ENCODE assay signal across 8 cellular contexts in the genomic region with DNA sequence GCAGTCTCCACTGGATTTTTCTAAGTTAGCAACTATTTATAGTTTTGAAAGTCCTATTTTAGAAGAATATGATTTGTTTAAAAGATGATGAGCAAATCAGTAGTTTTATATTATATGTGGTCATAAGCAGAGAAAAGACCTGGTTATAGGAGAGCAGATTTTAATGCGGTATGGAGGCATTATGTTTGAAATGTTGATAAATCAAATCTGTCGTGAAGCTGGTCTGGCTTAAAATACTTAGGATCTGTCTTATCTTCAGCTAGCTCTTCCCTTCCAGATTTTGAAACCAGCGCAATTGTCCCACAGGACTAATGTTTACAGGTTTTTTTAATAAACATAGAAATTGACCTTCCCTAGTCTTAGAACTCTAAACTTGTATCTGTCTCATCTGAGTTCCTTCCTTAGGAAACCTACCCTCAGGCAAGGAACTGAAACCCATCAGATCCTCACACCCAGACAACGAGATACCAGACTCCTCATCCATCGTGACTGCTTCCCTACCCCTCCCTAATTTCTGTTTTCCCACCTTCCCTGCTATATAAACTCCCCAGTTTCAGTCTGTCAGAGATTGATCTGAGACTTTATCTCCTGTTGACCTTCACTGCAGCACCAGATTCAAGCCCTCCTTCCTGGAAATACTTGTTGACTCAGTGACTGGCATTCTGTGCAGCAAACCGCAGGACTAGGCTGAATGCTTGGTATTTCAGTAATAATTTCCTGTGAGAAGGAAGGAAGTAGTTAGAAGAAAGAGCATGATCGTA. TPM values are rescaled to one million over a fixed set of nuclear protein-coding genes. Genes with fewer than 3 reads are reported as not detected.
DNase-seq lines count a peak whose midpoint lies in the region; ATAC-seq and TF ChIP-seq lines count a peak whose summit lies in the region.

No MANE protein-coding gene starts in this region.

- H3K36me3 ChIP-seq in upper lobe of right lung (no peaks in the 10 kb centered on the region), esophagus squamous epithelium (no peaks in the 10 kb centered on the region)

- peak overlapping the region; percentile 13 for H3K27ac Mint-ChIP-seq in activated B cell treated with CpG ODN at 0.5 μM for 24 hours

- H3K9me3 Mint-ChIP-seq in activated B cell treated with CpG ODN at 0.5 μM for 24 hours = no peaks in the 10 kb centered on the region

- peak overlapping the region; percentile 20 for H3K27ac ChIP-seq in upper lobe of right lung
- H3K27ac ChIP-seq in esophagus squamous epithelium = peak overlapping the region in 1 of 4 donors; percentile 14

- no peaks in the 10 kb centered on the region for H3K27me3 Mint-ChIP-seq in activated B cell treated with CpG ODN at 0.5 μM for 24 hours

- WGBS in esophagus squamous epithelium, 2 donors = 32 to 41% methylated on average over 7 of the region's 7 CpGs

- intact Hi-C loops in activated B cell treated with CpG ODN at 0.5 μM for 24 hours (cut with micrococcal nuclease) (loop anchor here (2.0 kb wide), 1 partner anchor 14 kb away; no protein-coding TSS in a partner anchor), upper lobe of right lung (cut with DNase I) (no loop called here), esophagus squamous epithelium (cut with DNase I) (no loop called here)

- H3K4me3 ChIP-seq in upper lobe of right lung (no peak overlapping the region), esophagus squamous epithelium (no peak overlapping the region)

- H3K4me1 ChIP-seq in upper lobe of right lung (peaks cover 19% of the 10 kb centered on the region), esophagus squamous epithelium (peaks cover 0 to 6% (median 0%) of the 10 kb centered on the region in 3 donors)

- H3K27me3 ChIP-seq in upper lobe of right lung (no peaks in the 10 kb centered on the region), esophagus squamous epithelium (no peaks in the 10 kb centered on the region)

- H3K36me3 Mint-ChIP-seq in activated B cell treated with CpG ODN at 0.5 μM for 24 hours (ENCODE audit: low read depth) = no peaks in the 10 kb centered on the region

- peak overlapping the region; percentile 17 for H3K4me3 Mint-ChIP-seq in activated B cell treated with CpG ODN at 0.5 μM for 24 hours

- TF ChIP-seq CTCF in activated B cell treated with CpG ODN at 0.5 μM for 24 hours (IDR thresholded peaks at IDR 0.05) (no peak), upper lobe of right lung (IDR thresholded peaks at IDR 0.05) (no peak), esophagus squamous epithelium (IDR thresholded peaks at IDR 0.05) (no peak)

- no peak for TF ChIP-seq POLR2A in esophagus squamous epithelium (IDR thresholded peaks at IDR 0.05)

- peaks cover 16% of the 10 kb centered on the region for H3K4me1 Mint-ChIP-seq in activated B cell treated with CpG ODN at 0.5 μM for 24 hours

- DNase-seq in stimulated activated CD4-positive, alpha-beta T cell treated with anti-CD3 and anti-CD28 coated beads, Interleukin-2, amount 100 ng/mL, for 4 hours (ENCODE audit: low read depth) = peak; percentile 17
- DNase-seq in stimulated activated CD4-positive, alpha-beta T cell treated with anti-CD3 and anti-CD28 coated beads, Interleukin-4, amount 100 ng/mL, for 1 hour = no peak
- DNase-seq in activated B cell treated with CpG ODN at 0.5 μM for 24 hours = no peak
- DNase-seq in foreskin melanocyte = peak; percentile 85
- DNase-seq in upper lobe of right lung = no peak
- no peak for DNase-seq in esophagus squamous epithelium (lab: John Stamatoyannopoulos, UW)
- no peak for DNase-seq in NCI-H1436 treated with DMSO at 0.1 percent for 48 hours (lab: John Stamatoyannopoulos, UW)

- CTCF ChIA-PET in activated B cell treated with CpG ODN at 0.5 μM for 24 hours (lab: Charles Lee) = no interaction called here

- peak; percentile 49 for ATAC-seq in activated B cell treated with CpG ODN at 0.5 μM for 24 hours (ENCODE audit: low read depth)
- peak; percentile 73 for ATAC-seq in upper lobe of right lung
- ATAC-seq in HG03432 (IDR thresholded peaks at IDR 0.05; ENCODE audit: unreplicated experiment) = no peak

- H3K9me3 ChIP-seq in upper lobe of right lung = no peaks in the 10 kb centered on the region
- H3K9me3 ChIP-seq in esophagus squamous epithelium = no peaks in the 10 kb centered on the region

- POLR2A ChIA-PET in activated B cell treated with CpG ODN at 0.5 μM for 24 hours (lab: Charles Lee) = no interaction called here

RNA-seq across cellular contexts. Expression of a gene that starts 37.8 kb away (rescaled TPM):
- not detected in 2 replicates for total RNA-seq in activated B cell treated with CpG ODN at 0.5 μM for 24 hours
- 150 TPM for total RNA-seq in upper lobe of right lung
- 10 to 100 TPM; 19.3 to 97.7 (median 33.8) TPM for total RNA-seq in esophagus squamous epithelium

RNA-seq across cellular contexts. Expression of a gene that starts 47.8 kb away (rescaled TPM):
- 7.1 and 9.4 TPM in 2 replicates for total RNA-seq in activated B cell treated with CpG ODN at 0.5 μM for 24 hours
- total RNA-seq in upper lobe of right lung = 13.1 TPM
- total RNA-seq in esophagus squamous epithelium = 100 to 1,000 TPM in 1 of 4 donors, 10 to 100 TPM in 3; 34.7 to 135 (median 67.3) TPM

RNA-seq across cellular contexts. Expression of a gene that starts 53.3 kb away (rescaled TPM):
- total RNA-seq in activated B cell treated with CpG ODN at 0.5 μM for 24 hours (37.2 and 37.3 TPM in 2 replicates), upper lobe of right lung (3.9 TPM), esophagus squamous epithelium (10 to 100 TPM in 1 of 4 donors, 1 to 10 TPM in 3; 5.2 to 10.8 (median 7.9) TPM)

Comparison
In these comparisons a context has a peak if more than half of its experiments do, and no peak if none do; other contexts are left out.
1. DNase-seq: peak in stimulated activated CD4-positive, alpha-beta T cell treated with anti-CD3 and anti-CD28 coated beads, Interleukin-2, amount 100 ng/mL, for 4 hours (single experiment) and foreskin melanocyte (single experiment); none in stimulated activated CD4-positive, alpha-beta T cell treated with anti-CD3 and anti-CD28 coated beads, Interleukin-4, amount 100 ng/mL, for 1 hour (single experiment), activated B cell treated with CpG ODN at 0.5 μM for 24 hours (single experiment), upper lobe of right lung (single experiment), esophagus squamous epithelium (single experiment) and NCI-H1436 treated with DMSO at 0.1 percent for 48 hours (single experiment).
2. RNA of a gene that starts 37.8 kb away (total RNA-seq): 150 TPM in upper lobe of right lung (single experiment) and 19.3 to 97.7 TPM in esophagus squamous epithelium; not detected in activated B cell treated with CpG ODN at 0.5 μM for 24 hours; every median in the first group is over 10 times any median in the second.